Comparison of ENCODE assay signal across 8 cellular contexts in genomic region chr3:32684800-32685603, GRCh38. TPM values are rescaled to one million over a fixed set of nuclear protein-coding genes. Genes with fewer than 3 reads are reported as not detected.
DNase-seq lines count a peak whose midpoint lies in the region; ATAC-seq and TF ChIP-seq lines count a peak whose summit lies in the region.

Gene CNOT10 (plus strand): TSS chr3:32685188. CDS start chr3:32685461, 273 bp downstream.

- H3K27ac ChIP-seq in RWPE1 (peak within 1 kb of the TSS; percentile 86), fibroblast of lung (ENCODE audit: insufficient read depth, low read length) (peak within 1 kb of the TSS; percentile 72)
- peak within 1 kb of the TSS; percentile 86 for H3K27ac ChIP-seq in naive thymus-derived CD4-positive, alpha-beta T cell (ENCODE audit: low read depth, low read length)

- H3K4me1 ChIP-seq in fibroblast of lung (ENCODE audit: control insufficient read depth, extremely low read depth, insufficient read depth, low read length), result no peaks in the 10 kb centered on the region
- H3K4me1 ChIP-seq in naive thymus-derived CD4-positive, alpha-beta T cell (ENCODE audit: control insufficient read depth in 2 of 2, insufficient read depth in 2 of 2, low read length in 2 of 2), result peaks cover 17 to 21% of the 10 kb centered on the region in 2 donors

- no peaks in the 10 kb centered on the region for H3K27me3 Mint-ChIP-seq in activated T-helper 17 cell treated with anti-CD3 and anti-CD28 coated beads, Interleukin-2, amount 50 U/mL, for 72 hours
- peaks cover 0 to 5% (median 0%) of the 10 kb centered on the region in 5 donors for H3K27me3 Mint-ChIP-seq in naive thymus-derived CD4-positive, alpha-beta T cell
- no peaks in the 10 kb centered on the region for H3K27me3 Mint-ChIP-seq in stimulated activated naive B cell treated with anti-CD40 and anti-IgM and Interleukin-4, amounts not matched to agents 10 μg/mL and 1 μg/mL and 100 μg/mL, for 72 hours

- peak; percentile 97 for DNase-seq in ELF-1 (ENCODE audit: low read depth, low spot score)
- peak; percentile 83 for DNase-seq in H4 (ENCODE audit: low spot score)
- DNase-seq in LNCaP clone FGC (ENCODE audit: low read depth), result peak; percentile 67
- peak; percentile 84 for DNase-seq in RWPE1 (ENCODE audit: low spot score)
- peak; percentile 89 to 94 for DNase-seq in fibroblast of lung (ENCODE audit: low read depth in 2 of 2)
- DNase-seq in naive thymus-derived CD4-positive, alpha-beta T cell, result peak; percentile 93 to 96 (median 95)
- peak; percentile 97 for DNase-seq in stimulated activated naive B cell treated with anti-CD40 and anti-IgM and Interleukin-4, amounts not matched to agents 10 μg/mL and 1 μg/mL and 100 μg/mL, for 72 hours

- peak; percentile 97 for ATAC-seq in activated T-helper 17 cell treated with anti-CD3 and anti-CD28 coated beads, Interleukin-2, amount 50 U/mL, for 72 hours (replicated peaks)
- ATAC-seq in naive thymus-derived CD4-positive, alpha-beta T cell, result peak; percentile 97
- ATAC-seq in stimulated activated naive B cell treated with anti-CD40 and anti-IgM and Interleukin-4, amounts not matched to agents 10 μg/mL and 1 μg/mL and 100 μg/mL, for 72 hours (replicated peaks), result peak; percentile 98

- H3K79me2 ChIP-seq in fibroblast of lung (ENCODE audit: control insufficient read depth, insufficient read depth, low read length), result peaks cover 25% of the 10 kb centered on the region

- POLR2A ChIA-PET in RWPE1 (lab: Yijun Ruan, JAX; ENCODE audit: low non-redundant PET), result no interaction called here
- POLR2A ChIA-PET in naive thymus-derived CD4-positive, alpha-beta T cell (lab: Charles Lee), result interaction anchor here (0.6 to 1.9 kb wide), 10 partner anchors 10 to 625 kb away, joined by 3 to 9 read pairs (median 3); partner anchors contain the start of gene CMTM6

- CTCF ChIA-PET in RWPE1 (lab: Yijun Ruan, JAX), result interaction anchor here (0.7 kb wide), 1 partner anchor 371 kb away, joined by 3 read pairs; no protein-coding TSS in a partner anchor
- CTCF ChIA-PET in naive thymus-derived CD4-positive, alpha-beta T cell (lab: Charles Lee), result no interaction called here

- peak within 1 kb of the TSS; percentile 89 for H3K27ac Mint-ChIP-seq in activated T-helper 17 cell treated with anti-CD3 and anti-CD28 coated beads, Interleukin-2, amount 50 U/mL, for 72 hours
- H3K27ac Mint-ChIP-seq in naive thymus-derived CD4-positive, alpha-beta T cell, result peak within 1 kb of the TSS; percentile 91 to 97 (median 96)
- H3K27ac Mint-ChIP-seq in stimulated activated naive B cell treated with anti-CD40 and anti-IgM and Interleukin-4, amounts not matched to agents 10 μg/mL and 1 μg/mL and 100 μg/mL, for 72 hours, result peak within 1 kb of the TSS; percentile 97

- H3K36me3 ChIP-seq in fibroblast of lung (ENCODE audit: control insufficient read depth, insufficient read depth, low read length), result no peaks in the 10 kb centered on the region
- H3K36me3 ChIP-seq in naive thymus-derived CD4-positive, alpha-beta T cell (ENCODE audit: control insufficient read depth in 2 of 3, insufficient read depth in 3 of 3, low read length in 3 of 3), result peaks cover 0 to 4% (median 0%) of the 10 kb centered on the region in 3 experiments

- H3K9ac ChIP-seq in fibroblast of lung (ENCODE audit: insufficient read depth, low read length), result peak within 1 kb of the TSS; percentile 80

- TF ChIP-seq CTCF in LNCaP clone FGC (IDR thresholded peaks at IDR 0.05; ENCODE audit: control insufficient read depth, extremely low read depth, insufficient read depth), result peak; percentile 30
- TF ChIP-seq CTCF in RWPE1 (conservative IDR thresholded peaks at IDR 0.05; ENCODE audit: low read depth), result peak; percentile 14; the same call in 1 of the 2 replicates
- no peak for TF ChIP-seq CTCF in fibroblast of lung (conservative IDR thresholded peaks at IDR 0.05 in 1 of 2, IDR thresholded peaks at IDR 0.05 in 1 of 2; ENCODE audit: low read depth in 1 of 2, low read length in 2 of 2)

- intact Hi-C loops in naive thymus-derived CD4-positive, alpha-beta T cell (cut with micrococcal nuclease), result loop anchor here (1.0 to 10.0 kb wide), 17 partner anchors 96 to 1153 kb away; partner anchors contain the start of genes CMTM6 (in 2 of the 2), CMTM7 (in 2 of the 2), DYNC1LI1 (in 2 of the 2) and GPD1L (in 2 of the 2)

- peak within 1 kb of the TSS; percentile 89 for H2AFZ ChIP-seq in fibroblast of lung (ENCODE audit: low read length)

- no peaks in the 10 kb centered on the region for H3K9me3 Mint-ChIP-seq in activated T-helper 17 cell treated with anti-CD3 and anti-CD28 coated beads, Interleukin-2, amount 50 U/mL, for 72 hours
- no peaks in the 10 kb centered on the region for H3K9me3 Mint-ChIP-seq in naive thymus-derived CD4-positive, alpha-beta T cell
- no peaks in the 10 kb centered on the region for H3K9me3 Mint-ChIP-seq in stimulated activated naive B cell treated with anti-CD40 and anti-IgM and Interleukin-4, amounts not matched to agents 10 μg/mL and 1 μg/mL and 100 μg/mL, for 72 hours

- H3K36me3 Mint-ChIP-seq in activated T-helper 17 cell treated with anti-CD3 and anti-CD28 coated beads, Interleukin-2, amount 50 U/mL, for 72 hours (ENCODE audit: low read depth), result peaks cover 24% of the 10 kb centered on the region
- H3K36me3 Mint-ChIP-seq in naive thymus-derived CD4-positive, alpha-beta T cell, result peaks cover 4 to 13% (median 12%) of the 10 kb centered on the region in 5 donors
- peaks cover 18 to 22% of the 10 kb centered on the region in 2 donors for H3K36me3 Mint-ChIP-seq in stimulated activated naive B cell treated with anti-CD40 and anti-IgM and Interleukin-4, amounts not matched to agents 10 μg/mL and 1 μg/mL and 100 μg/mL, for 72 hours

- H3K4me3 Mint-ChIP-seq in activated T-helper 17 cell treated with anti-CD3 and anti-CD28 coated beads, Interleukin-2, amount 50 U/mL, for 72 hours, result peak within 1 kb of the TSS; percentile 83
- H3K4me3 Mint-ChIP-seq in naive thymus-derived CD4-positive, alpha-beta T cell, result peak within 1 kb of the TSS; percentile 82 to 94 (median 92)
- peak within 1 kb of the TSS; percentile 93 to 100 for H3K4me3 Mint-ChIP-seq in stimulated activated naive B cell treated with anti-CD40 and anti-IgM and Interleukin-4, amounts not matched to agents 10 μg/mL and 1 μg/mL and 100 μg/mL, for 72 hours

- no peaks in the 10 kb centered on the region for H3K9me3 ChIP-seq in fibroblast of lung (ENCODE audit: control insufficient read depth, insufficient read depth, low read depth, low read length)
- H3K9me3 ChIP-seq in naive thymus-derived CD4-positive, alpha-beta T cell (ENCODE audit: control insufficient read depth in 2 of 3, low read length in 3 of 3), result no peaks in the 10 kb centered on the region

- H4K20me1 ChIP-seq in fibroblast of lung (ENCODE audit: control insufficient read depth, extremely low read depth, insufficient read depth, low read length), result no peaks in the 10 kb centered on the region

- H3K4me1 Mint-ChIP-seq in activated T-helper 17 cell treated with anti-CD3 and anti-CD28 coated beads, Interleukin-2, amount 50 U/mL, for 72 hours, result peaks cover 29% of the 10 kb centered on the region
- peaks cover 25 to 45% (median 41%) of the 10 kb centered on the region in 7 donors for H3K4me1 Mint-ChIP-seq in naive thymus-derived CD4-positive, alpha-beta T cell
- H3K4me1 Mint-ChIP-seq in stimulated activated naive B cell treated with anti-CD40 and anti-IgM and Interleukin-4, amounts not matched to agents 10 μg/mL and 1 μg/mL and 100 μg/mL, for 72 hours, result peaks cover 24 to 36% of the 10 kb centered on the region in 2 donors

- H3K4me2 ChIP-seq in fibroblast of lung (ENCODE audit: extremely low read depth, insufficient read depth, low read length), result peak within 1 kb of the TSS; percentile 83

- no peaks in the 10 kb centered on the region for H3K27me3 ChIP-seq in fibroblast of lung (ENCODE audit: control insufficient read depth, insufficient read depth, low read length)
- no peaks in the 10 kb centered on the region for H3K27me3 ChIP-seq in naive thymus-derived CD4-positive, alpha-beta T cell (ENCODE audit: control insufficient read depth in 2 of 2, insufficient read depth in 2 of 2, low read length in 2 of 2)

- H3K4me3 ChIP-seq in LNCaP clone FGC (ENCODE audit: low read depth, low read length) (peak within 1 kb of the TSS; percentile 65), fibroblast of lung (replicated peaks in 1 of 4; ENCODE audit: control extremely low read depth in 1 of 4, insufficient read depth in 1 of 4, low read depth in 3 of 4, low read length in 4 of 4) (peak within 1 kb of the TSS; percentile 84 to 90 (median 87))
- H3K4me3 ChIP-seq in naive thymus-derived CD4-positive, alpha-beta T cell (ENCODE audit: low read length), result peak within 1 kb of the TSS; percentile 63

RNA-seq across cellular contexts. Expression of gene CNOT10, which starts in this region (rescaled TPM):
- total RNA-seq in H4 (2014; rRNA removed; shearing (Covaris generic)), result 13.4 and 20.3 TPM in 2 replicates
- 10 to 100 TPM; 58.9 to 68.1 TPM for total RNA-seq in activated T-helper 17 cell treated with anti-CD3 and anti-CD28 coated beads, Interleukin-2, amount 50 U/mL, for 72 hours
- total RNA-seq in fibroblast of lung, result 28.6 and 28.8 TPM in 2 replicates
- 16.9 and 17.5 TPM in 2 replicates for polyA plus RNA-seq in fibroblast of lung
- polyA plus RNA-seq in fibroblast of lung (2012), result 10.2 and 10.9 TPM in 2 replicates
- polyA minus RNA-seq in fibroblast of lung (ENCODE audit: low replicate concordance), result 1.8 and 14.1 TPM in 2 replicates
- 10 to 100 TPM; 37.9 to 69.4 (median 46.9) TPM for total RNA-seq in naive thymus-derived CD4-positive, alpha-beta T cell
- 10 to 100 TPM; 31.4 to 46.5 TPM for polyA plus RNA-seq in naive thymus-derived CD4-positive, alpha-beta T cell

Comparison
In these comparisons a context has a peak if more than half of its experiments do, and no peak if none do; other contexts are left out.
1. Peak in every context shown above with its lines: DNase-seq, ATAC-seq, H3K4me3 ChIP-seq and H3K27ac ChIP-seq.
2. CTCF ChIP-seq: peak in LNCaP clone FGC (single experiment) and RWPE1 (single experiment); none in fibroblast of lung (0 of 2).